8 cellular contexts compared by ENCODE assay signal in genomic region chr11:22625448-22626287, GRCh38. TPM values are rescaled to one million over a fixed set of nuclear protein-coding genes. Genes with fewer than 3 reads are reported as not detected.
A peak's percentile ranks its signal among the peaks of the same experiment; 100 is the strongest.
DNase-seq lines count a peak whose midpoint lies in the region; ATAC-seq, FAIRE-seq and TF ChIP-seq lines count a peak whose summit lies in the region.

Gene FANCF (minus strand): TSS chr11:22625823. CDS start chr11:22625810, 13 bp downstream.

- no peaks in the 10 kb centered on the region for H3K27me3 ChIP-seq in H1 (replicated peaks in 1 of 4; ENCODE audit: control insufficient read depth in 3 of 4, extremely low read depth in 1 of 4, insufficient read depth in 3 of 4, low read length in 3 of 4)

- peak; percentile 68 to 85 for TF ChIP-seq POLR2A in H1 (IDR thresholded peaks at IDR 0.05; ENCODE audit: control extremely low read depth in 1 of 2, low read depth in 2 of 2, low read length in 2 of 2)

- no peak within 1 kb of the TSS for H2AK5ac ChIP-seq in H1 (ENCODE audit: low read depth, low read length)

- peaks cover 2% of the 10 kb centered on the region for H3K9me3 Mint-ChIP-seq in memory B cell

- TF ChIP-seq CTCF in GM20000 (IDR thresholded peaks at IDR 0.05; ENCODE audit: extremely low read depth, missing control alignments) (no peak), H1 (IDR thresholded peaks at IDR 0.05; ENCODE audit: control extremely low read depth in 1 of 3, insufficient read depth in 1 of 3, low read depth in 1 of 3, low read length in 3 of 3) (no peak)

- H3K4me1 ChIP-seq in H1 (replicated peaks in 1 of 4; ENCODE audit: control insufficient read depth in 3 of 4, insufficient read depth in 4 of 4, low read length in 3 of 4) = peaks cover 0 to 4% (median 2%) of the 10 kb centered on the region in 4 experiments; a peak in 1 of 7 replicates

- H2BK12ac ChIP-seq in H1 (ENCODE audit: low read depth, low read length) = no peak within 1 kb of the TSS

- no peaks in the 10 kb centered on the region for H3K79me1 ChIP-seq in H1 (ENCODE audit: low read depth, low read length)

- CTCF ChIA-PET in activated CD8-positive, alpha-beta memory T cell treated with anti-CD3 and anti-CD28 coated beads for 36 hours (lab: Charles Lee) = interaction anchor here (1.0 to 1.8 kb wide), 3 partner anchors 9 to 48 kb away, joined by 3 to 5 read pairs (median 3); no protein-coding TSS in a partner anchor
- CTCF ChIA-PET in H1 (lab: Charles Lee; ENCODE audit: partially characterized antibody) = interaction anchor here (1.1 to 1.9 kb wide), 6 partner anchors 10 to 203 kb away, joined by 3 to 10 read pairs (median 4); no protein-coding TSS in a partner anchor

- no peak within 1 kb of the TSS for H2BK120ac ChIP-seq in H1 (replicated peaks; ENCODE audit: low read depth, low read length)

- POLR2A ChIA-PET in activated CD8-positive, alpha-beta memory T cell treated with anti-CD3 and anti-CD28 coated beads for 36 hours (lab: Charles Lee) = interaction anchor here (1.0 to 1.7 kb wide), 2 partner anchors 40 to 204 kb away, joined by 3 to 7 read pairs; partner anchors contain the start of gene SVIP
- POLR2A ChIA-PET in H1 (lab: Charles Lee; ENCODE audit: partially characterized antibody) = interaction anchor here (0.6 to 1.8 kb wide), 19 partner anchors 8 to 382 kb away, joined by 3 to 15 read pairs (median 4); no protein-coding TSS in a partner anchor

- peaks cover 14% of the 10 kb centered on the region for H3K36me3 Mint-ChIP-seq in memory B cell

- H3K9me3 ChIP-seq in H1 (ENCODE audit: insufficient read depth in 2 of 2, low read depth in 1 of 2, low read length in 1 of 2) = no peaks in the 10 kb centered on the region

- no peak within 1 kb of the TSS; the same call in 1 of the 2 replicates for H2BK15ac ChIP-seq in H1 (ENCODE audit: low read length)

- peaks cover 19% of the 10 kb centered on the region for H3K4me1 Mint-ChIP-seq in memory B cell

- H3K23me2 ChIP-seq in H1 (ENCODE audit: low read depth, low read length) = no peaks in the 10 kb centered on the region; the same call in 1 of the 2 replicates

- peak within 1 kb of the TSS; percentile 98 for H4K91ac ChIP-seq in H1 (replicated peaks; ENCODE audit: insufficient read length, low read length)

- TF ChIP-seq EP300 in H1 (IDR thresholded peaks at IDR 0.05; ENCODE audit: borderline replicate concordance in 1 of 2, low read depth in 2 of 2, low read length in 2 of 2) = no peak

- H3K4me2 ChIP-seq in H1 (ENCODE audit: insufficient read depth in 1 of 2, low read depth in 2 of 2, low read length in 2 of 2) = peak within 1 kb of the TSS; percentile 78 to 82

- no peaks in the 10 kb centered on the region for H4K20me1 ChIP-seq in H1 (replicated peaks in 1 of 2; ENCODE audit: control insufficient read depth in 1 of 2, insufficient read depth in 2 of 2, low read length in 2 of 2)

- FAIRE-seq in H1 (lab: Jason Lieb, UNC) = peak; percentile 93

- TF ChIP-seq RAD21 in H1 (IDR thresholded peaks at IDR 0.05 in 1 of 2, conservative IDR thresholded peaks at IDR 0.05 in 1 of 2; ENCODE audit: low read depth in 2 of 2, low read length in 2 of 2) = no peak

- H2AFZ ChIP-seq in H1 (ENCODE audit: low read length) = peak within 1 kb of the TSS; percentile 78

- DNase-seq in CMK (ENCODE audit: low read depth) (peak; percentile 96), GM20000 (ENCODE audit: low spot score) (peak; percentile 90), HT-29 (ENCODE audit: low spot score) (peak; percentile 100), NOMO-1 (lab: John Stamatoyannopoulos, UW; ENCODE audit: unreplicated experiment in 2 of 2) (peak; percentile 88 to 97), H1 (ENCODE audit: low read depth in 1 of 2, low spot score in 2 of 2) (peak; percentile 89 to 96), memory B cell (ENCODE audit: low spot score in 2 of 2) (peak; percentile 91 to 98)
- peak; percentile 79 for DNase-seq in stimulated activated CD8-positive, alpha-beta memory T cell treated with anti-CD3 and anti-CD28 coated beads, Interleukin-12 subunit alpha, Interleukin-12 subunit beta, amount 100 ng/mL, for 24 hours (ENCODE audit: extremely low read depth)

- H3K14ac ChIP-seq in H1 (ENCODE audit: insufficient read length) = no peak within 1 kb of the TSS

- H3K56ac ChIP-seq in H1 (replicated peaks; ENCODE audit: insufficient read length, low read depth, low read length) = peak within 1 kb of the TSS; percentile 49

- no peak within 1 kb of the TSS for H3K23ac ChIP-seq in H1 (ENCODE audit: insufficient read length)

- no peak within 1 kb of the TSS for H2BK20ac ChIP-seq in H1 (ENCODE audit: low read length)

- peak within 1 kb of the TSS; percentile 92 for H2BK5ac ChIP-seq in H1 (ENCODE audit: low read depth, low read length)

- H4K8ac ChIP-seq in H1 (ENCODE audit: extremely low read depth, insufficient read depth, low read length) = peak within 1 kb of the TSS; percentile 99

- peak within 1 kb of the TSS; percentile 94 for H3K27ac Mint-ChIP-seq in memory B cell

- H3K27me3 Mint-ChIP-seq in memory B cell = no peaks in the 10 kb centered on the region

- peak within 1 kb of the TSS; percentile 49 for H3K4ac ChIP-seq in H1 (replicated peaks; ENCODE audit: insufficient read length, low read depth, low read length)

- peak within 1 kb of the TSS; percentile 80 to 97 (median 92) for H3K9ac ChIP-seq in H1 (replicated peaks in 1 of 4; ENCODE audit: extremely low read depth in 1 of 4, low read depth in 3 of 4, low read length in 3 of 4)

- H4K5ac ChIP-seq in H1 (ENCODE audit: insufficient read length, low read depth, low read length) = peak within 1 kb of the TSS; percentile 96

- peak within 1 kb of the TSS; percentile 86 to 91 (median 86) for H3K4me3 ChIP-seq in H1 (ENCODE audit: extremely low read depth in 1 of 4, insufficient read depth in 2 of 4, low read depth in 3 of 4, low read length in 4 of 4)

- ATAC-seq in memory B cell (ENCODE audit: low read depth) = peak; percentile 90

- peak within 1 kb of the TSS; percentile 91 for H3K18ac ChIP-seq in H1 (ENCODE audit: extremely low read depth, low read length)

- H3K27ac ChIP-seq in H1 (ENCODE audit: low read depth, low read length) = peak within 1 kb of the TSS; percentile 96

- WGBS in H1 (ENCODE audit: extremely low coverage in 1 of 2, insufficient coverage in 1 of 2, insufficient read length in 1 of 2, insufficient replicate concordance in 2 of 2, low coverage in 1 of 2, low lambda C conversion rate in 2 of 2, missing lambda C conversion rate in 1 of 2), 2 experiments = 4% methylated on average over 54 of the region's 55 CpGs; no CpG with 5 or more reads in 1 of the 2 experiments

- H3K36me3 ChIP-seq in H1 (ENCODE audit: control insufficient read depth in 2 of 4, insufficient read depth in 4 of 4, low read length in 3 of 4) = no peaks in the 10 kb centered on the region; a peak in 1 of 8 replicates

- H3K4me3 Mint-ChIP-seq in memory B cell = peak within 1 kb of the TSS; percentile 99

- H3K79me2 ChIP-seq in H1 (ENCODE audit: control insufficient read depth in 1 of 2, insufficient read depth in 2 of 2, low read length in 2 of 2) = peaks cover 0 to 23% of the 10 kb centered on the region in 2 experiments; a peak in 3 of 4 replicates

TF ChIP-seq in H1, 55 proteins besides CTCF, POLR2A, EP300 and RAD21 (continues in another document):
- TF ChIP-seq GTF2F1 (IDR thresholded peaks at IDR 0.05; ENCODE audit: borderline replicate concordance, low read depth, low read length) (no peak; the same call in 1 of the 2 replicates), SIX5 (IDR thresholded peaks at IDR 0.05; ENCODE audit: low read depth, low read length) (no peak), ASH2L (IDR thresholded peaks at IDR 0.05; ENCODE audit: low read length) (peak; percentile 76), HDAC2 (IDR thresholded peaks at IDR 0.05; ENCODE audit: borderline replicate concordance in 1 of 2, low read depth in 2 of 2, low read length in 2 of 2) (peak in 1 of 2 experiments; percentile 53; a peak in 1 of 4 replicates), JUN (IDR thresholded peaks at IDR 0.05; ENCODE audit: low read depth, low read length) (no peak), MAFK (IDR thresholded peaks at IDR 0.05; ENCODE audit: low read depth, low read length) (no peak), POLR2AphosphoS5 (IDR thresholded peaks at IDR 0.05; ENCODE audit: low read depth, low read length) (peak; percentile 89), ATF3 (IDR thresholded peaks at IDR 0.05; ENCODE audit: insufficient read depth, low read depth, low read length) (no peak), SAP30 (IDR thresholded peaks at IDR 0.05; ENCODE audit: insufficient read depth, insufficient replicate concordance, low read length) (peak; percentile 4), SP1 (IDR thresholded peaks at IDR 0.05; ENCODE audit: low read depth, low read length) (peak; percentile 100), CBX8 (IDR thresholded peaks at IDR 0.05; ENCODE audit: borderline replicate concordance, low read depth, low read length) (no peak), FOSL1 (IDR thresholded peaks at IDR 0.05; ENCODE audit: insufficient read depth, low read depth, low read length) (no peak), MAX (IDR thresholded peaks at IDR 0.05) (peak; percentile 82), E2F6 (IDR thresholded peaks at IDR 0.05) (peak; percentile 77; the same call in 1 of the 2 replicates)

RNA-seq across cellular contexts. Expression of gene FANCF, which starts in this region (rescaled TPM):
- 21.6 and 22.9 TPM in 2 replicates for total RNA-seq in HT-29 (2014; rRNA removed; shearing (Covaris generic))
- 10 to 100 TPM; 14.8 to 14.9 TPM for total RNA-seq in activated CD8-positive, alpha-beta memory T cell treated with anti-CD3 and anti-CD28 coated beads for 36 hours
- total RNA-seq in H1 (2021; fragmentation: NEBNext Ultra II Directional; extraction: Animal tissue kit (Norgen Biotek cat#: 25700)) = 27.2 and 29.4 TPM in 2 replicates
- 10.0 and 11.6 TPM in 2 replicates for polyA plus RNA-seq in H1 (2011; rRNA removed)
- polyA plus RNA-seq in H1 (2011; cell fraction: cytosol; rRNA removed) = 15.0 TPM
- polyA plus RNA-seq in H1 (2011; cell fraction: nucleus; rRNA removed) = 10.7 TPM
- polyA plus RNA-seq in H1 (2012, experiment 1 of 2) = 13.1 to 16.6 TPM (median 14.5 TPM) in 4 replicates
- polyA plus RNA-seq in H1 (2012, experiment 2 of 2) = 16.2 TPM
- 14.2 TPM for polyA plus RNA-seq in H1 (2013, experiment 1 of 2)
- polyA plus RNA-seq in H1 (2013, experiment 2 of 2) = 14.0 TPM
- polyA minus RNA-seq in H1 (2011; rRNA and poly(A)+ RNA removed) = 9.4 and 9.5 TPM in 2 replicates
- 12.2 TPM for polyA minus RNA-seq in H1 (2011; cell fraction: cytosol; rRNA and poly(A)+ RNA removed)
- 17.6 TPM for polyA minus RNA-seq in H1 (2011; cell fraction: nucleus; rRNA and poly(A)+ RNA removed)

Comparison
In these comparisons a context has a peak if more than half of its experiments do, and no peak if none do; other contexts are left out.
1. Peak in every context shown above with its lines: DNase-seq, ATAC-seq, H3K4me3 ChIP-seq and H3K27ac ChIP-seq.